15 cellular contexts compared by ENCODE assay signal in genomic region chr1:41314376-41314775, GRCh38. TPM values are rescaled to one million over a fixed set of nuclear protein-coding genes. Genes with fewer than 3 reads are reported as not detected.
"Had no signal": no experiment of that assay in that cellular context is flagged by ENCODE, and none has a peak within 500 bp of the region (broad histone marks: within the 10 kb centered on the region; RNA-seq: fewer than 3 reads in every experiment).

No MANE protein-coding gene starts in this region.

- H3K36me3 Mint-ChIP-seq: naive B cell; stimulated activated effector memory CD8-positive, alpha-beta T cell treated with anti-CD3 and anti-CD28 coated beads, Interleukin-12 subunit alpha, Interleukin-12 subunit beta, amount 100 ng/mL, for 72 hours had no signal

- H3K4me3 ChIP-seq: ascending aorta, colonic mucosa, heart left ventricle, lung, thyroid gland had no signal

- H3K9me3 Mint-ChIP-seq: activated CD4-positive, alpha-beta T cell treated with anti-CD3 and anti-CD28 coated beads, Interleukin-2, amount 10 ng/mL, durations not matched to agents 24 days and 14 days; stimulated activated effector memory CD8-positive, alpha-beta T cell treated with anti-CD3 and anti-CD28 coated beads, Interleukin-12 subunit alpha, Interleukin-12 subunit beta, amount 100 ng/mL, for 72 hours had no signal

- H3K36me3 ChIP-seq: ascending aorta, colonic mucosa, heart left ventricle, thyroid gland had no signal

- H3K9me3 ChIP-seq: ascending aorta, colonic mucosa, heart left ventricle, thyroid gland had no signal

- H3K27me3 ChIP-seq: ascending aorta, colonic mucosa, heart left ventricle, thyroid gland had no signal

- H3K4me3 Mint-ChIP-seq: activated CD4-positive, alpha-beta T cell treated with anti-CD3 and anti-CD28 coated beads, Interleukin-2, amount 10 ng/mL, durations not matched to agents 24 days and 14 days; naive B cell; stimulated activated effector memory CD8-positive, alpha-beta T cell treated with anti-CD3 and anti-CD28 coated beads, Interleukin-12 subunit alpha, Interleukin-12 subunit beta, amount 100 ng/mL, for 72 hours had no signal

- H3K27ac ChIP-seq: colonic mucosa, parathyroid adenoma, thyroid gland had no signal

- DNase-seq: activated CD4-positive, CD25-positive, alpha-beta regulatory T cell; activated naive CD4-positive, alpha-beta T cell treated with Interleukin-2 at 50 U/mL for 16 hours; colonic mucosa; effector CD4-positive, alpha-beta T cell; foreskin melanocyte; heart left ventricle; left colon; naive B cell; T-helper 2 cell; thyroid gland had no signal

- H3K27ac Mint-ChIP-seq: activated CD4-positive, alpha-beta T cell treated with anti-CD3 and anti-CD28 coated beads, Interleukin-2, amount 10 ng/mL, durations not matched to agents 24 days and 14 days; naive B cell; stimulated activated effector memory CD8-positive, alpha-beta T cell treated with anti-CD3 and anti-CD28 coated beads, Interleukin-12 subunit alpha, Interleukin-12 subunit beta, amount 100 ng/mL, for 72 hours had no signal

- H3K4me1 Mint-ChIP-seq: naive B cell; stimulated activated effector memory CD8-positive, alpha-beta T cell treated with anti-CD3 and anti-CD28 coated beads, Interleukin-12 subunit alpha, Interleukin-12 subunit beta, amount 100 ng/mL, for 72 hours had no signal

- H3K4me1 ChIP-seq: colonic mucosa, parathyroid adenoma had no signal

RNA-seq across cellular contexts. Expression of gene FOXO6, which starts 46.9 kb away (rescaled TPM):
- total RNA-seq: activated CD4-positive, alpha-beta T cell treated with anti-CD3 and anti-CD28 coated beads, Interleukin-2, amount 10 ng/mL, durations not matched to agents 24 days and 14 days had no signal
